20 cellular contexts compared by ENCODE assay signal in the genomic region with DNA sequence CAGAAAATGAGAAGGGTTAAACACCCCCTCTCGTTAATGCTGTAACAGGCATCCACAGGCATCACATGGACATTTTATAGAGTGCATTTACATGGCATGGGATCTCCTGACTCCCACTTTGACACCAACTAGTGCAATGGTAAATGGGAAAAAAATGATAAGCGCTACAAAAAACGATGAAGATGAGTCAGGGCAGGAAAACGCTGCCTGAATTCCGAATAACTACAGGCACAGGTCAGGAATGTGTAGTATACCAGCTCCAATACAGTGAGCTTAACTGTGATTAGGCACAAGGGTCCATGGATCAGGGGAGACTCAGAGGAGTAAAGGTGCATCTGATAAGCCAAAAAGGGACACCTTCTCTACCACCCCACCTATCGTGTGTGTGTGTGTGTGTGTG.
"Had no signal": no experiment of that assay in that cellular context is flagged by ENCODE, and none has a peak within 500 bp of the region (broad histone marks: within the 10 kb centered on the region; RNA-seq: fewer than 3 reads in every experiment).

No MANE protein-coding gene starts in this region.

- H3K27ac Mint-ChIP-seq: activated CD4-positive, alpha-beta memory T cell treated with anti-CD3 and anti-CD28 coated beads, Interleukin-2, amount 10 ng/mL, durations not matched to agents 7 days and 5 days; activated CD8-positive, alpha-beta memory T cell treated with anti-CD3 and anti-CD28 coated beads, Interleukin-2, amount 10 ng/mL, durations not matched to agents 7 days and 5 days; activated naive CD8-positive, alpha-beta T cell treated with anti-CD3 and anti-CD28 coated beads for 36 hours; brain; natural killer cell treated with Interleukin-12 subunit alpha and Interleukin-12 subunit beta and Interleukin-15 and Interleukin-18, amount 100 ng/mL, for 72 hours; T-helper 2 cell treated with Interferon-gamma antibody and Interleukin-4, amounts not matched to agents 5 μg/mL and 100 μg/mL, for 36 hours had no signal

- H3K36me3 Mint-ChIP-seq: activated CD8-positive, alpha-beta memory T cell treated with anti-CD3 and anti-CD28 coated beads, Interleukin-2, amount 10 ng/mL, durations not matched to agents 7 days and 5 days; activated naive CD8-positive, alpha-beta T cell treated with anti-CD3 and anti-CD28 coated beads for 36 hours; brain; natural killer cell treated with Interleukin-12 subunit alpha and Interleukin-12 subunit beta and Interleukin-15 and Interleukin-18, amount 100 ng/mL, for 72 hours had no signal

- H3K4me3 Mint-ChIP-seq: activated CD4-positive, alpha-beta memory T cell treated with anti-CD3 and anti-CD28 coated beads, Interleukin-2, amount 10 ng/mL, durations not matched to agents 7 days and 5 days; activated CD8-positive, alpha-beta memory T cell treated with anti-CD3 and anti-CD28 coated beads, Interleukin-2, amount 10 ng/mL, durations not matched to agents 7 days and 5 days; activated naive CD8-positive, alpha-beta T cell treated with anti-CD3 and anti-CD28 coated beads for 36 hours; brain; central memory CD8-positive, alpha-beta T cell; natural killer cell treated with Interleukin-12 subunit alpha and Interleukin-12 subunit beta and Interleukin-15 and Interleukin-18, amount 100 ng/mL, for 72 hours; T-helper 2 cell treated with Interferon-gamma antibody and Interleukin-4, amounts not matched to agents 5 μg/mL and 100 μg/mL, for 36 hours had no signal

- ATAC-seq: activated CD8-positive, alpha-beta memory T cell treated with anti-CD3 and anti-CD28 coated beads, Interleukin-2, amount 10 ng/mL, durations not matched to agents 7 days and 5 days; natural killer cell treated with Interleukin-12 subunit alpha and Interleukin-12 subunit beta and Interleukin-15 and Interleukin-18, amount 100 ng/mL, for 72 hours; stimulated activated naive CD8-positive, alpha-beta T cell treated with anti-CD3 and anti-CD28 coated beads, Interleukin-15, Interleukin-2, amounts not matched to agents 100 U/mL and 50 U/mL, for 24 hours had no signal

- H3K4me3 ChIP-seq: colonic mucosa, tibial nerve, vagina had no signal

- H3K36me3 ChIP-seq: colonic mucosa, tibial nerve, vagina had no signal

- H3K4me1 ChIP-seq: colonic mucosa had no signal

- H3K9me3 ChIP-seq: colonic mucosa, tibial nerve, vagina had no signal

- H3K27me3 Mint-ChIP-seq: activated CD4-positive, alpha-beta memory T cell treated with anti-CD3 and anti-CD28 coated beads, Interleukin-2, amount 10 ng/mL, durations not matched to agents 7 days and 5 days; activated CD8-positive, alpha-beta memory T cell treated with anti-CD3 and anti-CD28 coated beads, Interleukin-2, amount 10 ng/mL, durations not matched to agents 7 days and 5 days; activated naive CD8-positive, alpha-beta T cell treated with anti-CD3 and anti-CD28 coated beads for 36 hours; central memory CD8-positive, alpha-beta T cell had no signal

- H3K27ac ChIP-seq: colonic mucosa, vagina had no signal

- DNase-seq: activated CD4-positive, alpha-beta memory T cell treated with anti-CD3 and anti-CD28 coated beads, Interleukin-2, amount 10 ng/mL, durations not matched to agents 7 days and 5 days; activated CD4-positive, alpha-beta T cell treated with anti-CD3 and anti-CD28 coated beads for 48 hours; activated CD4-positive, CD25-positive, alpha-beta regulatory T cell; activated CD8-positive, alpha-beta memory T cell treated with anti-CD3 and anti-CD28 coated beads, Interleukin-2, amount 10 ng/mL, durations not matched to agents 7 days and 5 days; activated naive CD4-positive, alpha-beta T cell; activated naive CD8-positive, alpha-beta T cell treated with anti-CD3 and anti-CD28 coated beads for 36 hours; colonic mucosa; kidney glomerular epithelial cell; posterior cingulate gyrus; stimulated activated CD4-positive, alpha-beta T cell treated with anti-CD3 and anti-CD28 coated beads, Interleukin-12 subunit alpha, Interleukin-12 subunit beta, amount 100 ng/mL, for 4 hours; stimulated activated CD4-positive, alpha-beta T cell treated with anti-CD3 and anti-CD28 coated beads, Interleukin-1b, Interleukin-23, amount 100 ng/mL, for 48 hours; stimulated activated CD8-positive, alpha-beta memory T cell treated with anti-CD3 and anti-CD28 coated beads, Interleukin-4, amount 100 ng/mL, for 48 hours; stimulated activated naive CD8-positive, alpha-beta T cell treated with anti-CD3 and anti-CD28 coated beads, Interleukin-15, Interleukin-2, amounts not matched to agents 100 U/mL and 50 U/mL, for 24 hours; substantia nigra had no signal

- H3K27me3 ChIP-seq: colonic mucosa, tibial nerve, vagina had no signal

- H3K9me3 Mint-ChIP-seq: central memory CD8-positive, alpha-beta T cell; natural killer cell treated with Interleukin-12 subunit alpha and Interleukin-12 subunit beta and Interleukin-15 and Interleukin-18, amount 100 ng/mL, for 72 hours had no signal
